Comparison of ENCODE assay signal across 14 cellular contexts in the genomic region with DNA sequence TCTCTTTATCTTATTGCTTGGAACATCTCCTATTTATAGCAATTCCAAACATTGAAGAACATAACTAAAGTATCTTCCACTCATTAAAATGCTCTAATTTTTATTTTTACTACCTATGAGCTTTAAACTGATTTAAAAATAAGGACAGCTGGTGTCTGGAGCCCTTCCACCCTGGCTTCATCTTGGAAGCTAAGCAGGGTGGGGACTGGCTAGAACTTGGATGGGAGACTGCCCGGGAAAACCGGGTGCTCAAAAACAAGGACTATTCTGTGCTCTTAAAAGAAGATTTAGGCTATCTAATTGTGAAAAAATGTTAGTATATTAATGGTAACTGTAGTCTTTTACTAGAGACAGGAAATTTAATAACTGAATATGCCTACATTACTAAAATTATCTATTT.
DNase-seq lines count a peak whose midpoint lies in the region; ATAC-seq and TF ChIP-seq lines count a peak whose summit lies in the region.
"Had no signal": no experiment of that assay in that cellular context is flagged by ENCODE, and none has a peak within 500 bp of the region (broad histone marks: within the 10 kb centered on the region; RNA-seq: fewer than 3 reads in every experiment).

No MANE protein-coding gene starts in this region.

- peaks cover 16% of the 10 kb centered on the region for H3K4me1 Mint-ChIP-seq in endothelial cell (ENCODE audit: unreplicated experiment)
- no peaks in the 10 kb centered on the region for H3K4me1 Mint-ChIP-seq in natural killer cell treated with Interleukin-12 subunit alpha and Interleukin-12 subunit beta and Interleukin-15 and Interleukin-18, amount 100 ng/mL, for 72 hours (ENCODE audit: low read depth in 2 of 2)
- H3K4me1 Mint-ChIP-seq: IgD-negative memory B cell; stimulated activated memory B cell treated with anti-CD40 and anti-IgM and Interleukin-4, amounts not matched to agents 10 μg/mL and 1 μg/mL and 100 μg/mL, for 72 hours had no signal

- no peaks in the 10 kb centered on the region for H4K20me1 ChIP-seq in osteoblast (ENCODE audit: insufficient read depth, low read length)

- no peak overlapping the region for H3K4me3 Mint-ChIP-seq in endothelial cell (ENCODE audit: unreplicated experiment)
- H3K4me3 Mint-ChIP-seq in natural killer cell treated with Interleukin-12 subunit alpha and Interleukin-12 subunit beta and Interleukin-15 and Interleukin-18, amount 100 ng/mL, for 72 hours: no peak overlapping the region
- H3K4me3 Mint-ChIP-seq: activated T-cell treated with anti-CD3 and anti-CD28 coated beads, Interleukin-2, amount 50 U/mL, for 24 hours; IgD-negative memory B cell; stimulated activated memory B cell treated with anti-CD40 and anti-IgM and Interleukin-4, amounts not matched to agents 10 μg/mL and 1 μg/mL and 100 μg/mL, for 72 hours had no signal

- no peak for TF ChIP-seq CTCF in endothelial cell (IDR thresholded peaks at IDR 0.05; ENCODE audit: unreplicated experiment)
- no peak for TF ChIP-seq CTCF in osteoblast (IDR thresholded peaks at IDR 0.05; ENCODE audit: extremely low read depth, low read depth, low read length)
- TF ChIP-seq CTCF in GM13976 (IDR thresholded peaks at IDR 0.05; ENCODE audit: borderline replicate concordance, control extremely low read depth, extremely low read depth, insufficient read depth, missing control alignments): no peak
- no peak for TF ChIP-seq CTCF in transverse colon (IDR thresholded peaks at IDR 0.05)

- H3K4me1 ChIP-seq in osteoblast (ENCODE audit: insufficient read depth, low read length): no peaks in the 10 kb centered on the region
- no peaks in the 10 kb centered on the region for H3K4me1 ChIP-seq in transverse colon
- H3K4me1 ChIP-seq: left ventricle myocardium inferior, Peyer's patch had no signal

- intact Hi-C loops in transverse colon (cut with DNase I; ENCODE audit: low total_unique reads): no loop called here

- TF ChIP-seq EP300 in transverse colon (IDR thresholded peaks at IDR 0.05; ENCODE audit: low read depth): no peak

- H3K27ac ChIP-seq in osteoblast (ENCODE audit: low read depth, low read length): no peak overlapping the region
- no peak overlapping the region for H3K27ac ChIP-seq in transverse colon
- H3K27ac ChIP-seq: left ventricle myocardium inferior, ovary, Peyer's patch, VCaP had no signal

- no peak overlapping the region for H3K4me2 ChIP-seq in osteoblast (ENCODE audit: insufficient read depth, low read length)

- H3K79me2 ChIP-seq in osteoblast (ENCODE audit: insufficient read depth, low read length): no peaks in the 10 kb centered on the region

- no peak for TF ChIP-seq POLR2A in transverse colon (IDR thresholded peaks at IDR 0.05)

- H3K27me3 ChIP-seq in H7 (ENCODE audit: control insufficient read depth, insufficient read depth, low read length): no peaks in the 10 kb centered on the region
- H3K27me3 ChIP-seq in osteoblast (ENCODE audit: insufficient read depth, low read length): peaks cover 16% of the 10 kb centered on the region
- peaks cover 9% of the 10 kb centered on the region for H3K27me3 ChIP-seq in transverse colon
- H3K27me3 ChIP-seq: ovary, Peyer's patch had no signal

- no peaks in the 10 kb centered on the region for H3K27me3 Mint-ChIP-seq in endothelial cell (ENCODE audit: unreplicated experiment)
- H3K27me3 Mint-ChIP-seq in natural killer cell treated with Interleukin-12 subunit alpha and Interleukin-12 subunit beta and Interleukin-15 and Interleukin-18, amount 100 ng/mL, for 72 hours: peaks cover 24 to 68% of the 10 kb centered on the region in 2 donors

- DNase-seq in H7 (peak; percentile 60), RKO (ENCODE audit: low spot score) (peak; percentile 48), endothelial cell (ENCODE audit: low spot score) (peak; percentile 17), osteoblast (ENCODE audit: insufficient read length, low spot score, missing footprints) (peak; percentile 68), GM13976 (ENCODE audit: low spot score) (no peak), transverse colon (no peak)
- DNase-seq in natural killer cell treated with Interleukin-12 subunit alpha and Interleukin-12 subunit beta and Interleukin-15 and Interleukin-18, amount 100 ng/mL, for 72 hours (ENCODE audit: low spot score): no peak
- DNase-seq: activated T-cell treated with anti-CD3 and anti-CD28 coated beads, Interleukin-2, amount 50 U/mL, for 24 hours; left ventricle myocardium inferior; Peyer's patch had no signal

- no peak for ATAC-seq in natural killer cell treated with Interleukin-12 subunit alpha and Interleukin-12 subunit beta and Interleukin-15 and Interleukin-18, amount 100 ng/mL, for 72 hours
- ATAC-seq: stimulated activated memory B cell treated with anti-CD40 and anti-IgM and Interleukin-4, amounts not matched to agents 10 μg/mL and 1 μg/mL and 100 μg/mL, for 72 hours had no signal

- no peaks in the 10 kb centered on the region for H3K36me3 Mint-ChIP-seq in endothelial cell (ENCODE audit: low read depth, unreplicated experiment)
- no peaks in the 10 kb centered on the region for H3K36me3 Mint-ChIP-seq in natural killer cell treated with Interleukin-12 subunit alpha and Interleukin-12 subunit beta and Interleukin-15 and Interleukin-18, amount 100 ng/mL, for 72 hours
- H3K36me3 Mint-ChIP-seq: IgD-negative memory B cell; stimulated activated memory B cell treated with anti-CD40 and anti-IgM and Interleukin-4, amounts not matched to agents 10 μg/mL and 1 μg/mL and 100 μg/mL, for 72 hours had no signal

- H3K27ac Mint-ChIP-seq in endothelial cell (ENCODE audit: unreplicated experiment): no peak overlapping the region
- H3K27ac Mint-ChIP-seq in natural killer cell treated with Interleukin-12 subunit alpha and Interleukin-12 subunit beta and Interleukin-15 and Interleukin-18, amount 100 ng/mL, for 72 hours: no peak overlapping the region
- H3K27ac Mint-ChIP-seq: activated T-cell treated with anti-CD3 and anti-CD28 coated beads, Interleukin-2, amount 50 U/mL, for 24 hours; IgD-negative memory B cell; stimulated activated memory B cell treated with anti-CD40 and anti-IgM and Interleukin-4, amounts not matched to agents 10 μg/mL and 1 μg/mL and 100 μg/mL, for 72 hours had no signal

- H3K9me3 ChIP-seq in osteoblast (ENCODE audit: low read depth, low read length) (no peaks in the 10 kb centered on the region), transverse colon (no peaks in the 10 kb centered on the region)
- H3K9me3 ChIP-seq: left ventricle myocardium inferior, ovary, Peyer's patch had no signal

- in situ Hi-C loops in GM13976 (cut with MboI; ENCODE audit: low sequenced_read_pairs, unreplicated experiment): loop anchor here (10.0 kb wide), 1 partner anchor 992 kb away; the partner anchor contains the start of gene DNAJC1
- in situ Hi-C loops in transverse colon (cut with MboI; ENCODE audit: low pct_ligation_motif_present in 1 of 4, low pct_unique_long_range_greater_than_20kb in 1 of 4, low sequenced_read_pairs in 3 of 4): loop anchor here (10.0 to 25.0 kb wide), 6 partner anchors 410 to 1510 kb away; no protein-coding TSS in a partner anchor

- H3K36me3 ChIP-seq in H7 (replicated peaks; ENCODE audit: control insufficient read depth, insufficient read depth, low read length) (no peaks in the 10 kb centered on the region), osteoblast (ENCODE audit: insufficient read depth, low read length) (no peaks in the 10 kb centered on the region), transverse colon (no peaks in the 10 kb centered on the region)
- H3K36me3 ChIP-seq: left ventricle myocardium inferior, ovary, Peyer's patch had no signal

- no peak overlapping the region for H2AFZ ChIP-seq in osteoblast (ENCODE audit: low read length)

- H3K9me3 Mint-ChIP-seq in endothelial cell (ENCODE audit: unreplicated experiment): no peaks in the 10 kb centered on the region
- H3K9me3 Mint-ChIP-seq in natural killer cell treated with Interleukin-12 subunit alpha and Interleukin-12 subunit beta and Interleukin-15 and Interleukin-18, amount 100 ng/mL, for 72 hours: no peaks in the 10 kb centered on the region
- H3K9me3 Mint-ChIP-seq: activated T-cell treated with anti-CD3 and anti-CD28 coated beads, Interleukin-2, amount 50 U/mL, for 24 hours; IgD-negative memory B cell; stimulated activated memory B cell treated with anti-CD40 and anti-IgM and Interleukin-4, amounts not matched to agents 10 μg/mL and 1 μg/mL and 100 μg/mL, for 72 hours had no signal

- WGBS in transverse colon (ENCODE audit: low coverage in 1 of 2), 2 donors: 25 to 30% methylated on average over 2 of the region's 2 CpGs

- H3K4me3 ChIP-seq in H7 (ENCODE audit: insufficient read depth, low read depth, low read length) (no peak overlapping the region), osteoblast (ENCODE audit: insufficient read depth, low read length) (no peak overlapping the region), transverse colon (no peak overlapping the region)
- H3K4me3 ChIP-seq: left ventricle myocardium inferior, ovary, Peyer's patch had no signal

Comparison
In these comparisons a context has a peak if more than half of its experiments do, and no peak if none do; other contexts are left out.
1. DNase-seq: peak in H7 (single experiment), RKO (single experiment), endothelial cell (single experiment) and osteoblast (single experiment); none in GM13976 (single experiment), natural killer cell treated with Interleukin-12 subunit alpha and Interleukin-12 subunit beta and Interleukin-15 and Interleukin-18, amount 100 ng/mL, for 72 hours (single experiment) and transverse colon (single experiment).